Comparison of ENCODE assay signal across 11 cellular contexts in genomic region chr19:11288349-11288748, GRCh38. TPM values are rescaled to one million over a fixed set of nuclear protein-coding genes. Genes with fewer than 3 reads are reported as not detected.
DNase-seq lines count a peak whose midpoint lies in the region; ATAC-seq and TF ChIP-seq lines count a peak whose summit lies in the region.
"Had no signal": no experiment of that assay in that cellular context is flagged by ENCODE, and none has a peak within 500 bp of the region (broad histone marks: within the 10 kb centered on the region; RNA-seq: fewer than 3 reads in every experiment).

No MANE protein-coding gene starts in this region.

- H3K27ac ChIP-seq in left ventricle myocardium inferior (replicated peaks) (no peak overlapping the region), gastroesophageal sphincter (no peak overlapping the region)

- DNase-seq in left ventricle myocardium inferior = no peak
- no peak for DNase-seq in left cardiac atrium
- peak; percentile 5 for DNase-seq in SKM-1 (lab: John Stamatoyannopoulos, UW; ENCODE audit: unreplicated experiment)
- no peak for DNase-seq in superior temporal gyrus (ENCODE audit: extremely low spot score)
- no peak for DNase-seq in KG1 (lab: John Stamatoyannopoulos, UW)
- DNase-seq: activated B cell treated with CpG ODN at 0.5 μM for 24 hours, naive B cell, NCI-H1092 had no signal

- ATAC-seq in left cardiac atrium = no peak
- ATAC-seq in gastroesophageal sphincter = no peak
- ATAC-seq in HG03521 (IDR thresholded peaks at IDR 0.05; ENCODE audit: unreplicated experiment) = no peak
- ATAC-seq in GM21367 (IDR thresholded peaks at IDR 0.05; ENCODE audit: unreplicated experiment) = no peak

- H3K4me3 ChIP-seq in left ventricle myocardium inferior (no peak overlapping the region), gastroesophageal sphincter (no peak overlapping the region)

- intact Hi-C loops in left ventricle myocardium inferior (cut with micrococcal nuclease) (no loop called here), left cardiac atrium (cut with DNase I) (no loop called here)

- TF ChIP-seq CTCF in left ventricle myocardium inferior (IDR thresholded peaks at IDR 0.05; ENCODE audit: borderline replicate concordance) (peak; percentile 55), gastroesophageal sphincter (IDR thresholded peaks at IDR 0.05) (peak in 3 of 4 experiments; percentile 36 to 43 (median 38))

- H3K27me3 ChIP-seq in left ventricle myocardium inferior (ENCODE audit: low read depth) = no peaks in the 10 kb centered on the region
- no peaks in the 10 kb centered on the region for H3K27me3 ChIP-seq in gastroesophageal sphincter

- H3K4me1 ChIP-seq in left ventricle myocardium inferior = peaks cover 20% of the 10 kb centered on the region
- peaks cover 0 to 12% (median 0%) of the 10 kb centered on the region in 3 donors for H3K4me1 ChIP-seq in gastroesophageal sphincter

- WGBS in gastroesophageal sphincter (ENCODE audit: low coverage in 1 of 2), 2 donors = 73 to 74% methylated on average over 4 to 7 of the region's 7 CpGs

- H3K9me3 ChIP-seq in left ventricle myocardium inferior (replicated peaks) (no peaks in the 10 kb centered on the region), gastroesophageal sphincter (no peaks in the 10 kb centered on the region)

- no peak for TF ChIP-seq EP300 in gastroesophageal sphincter (IDR thresholded peaks at IDR 0.05)

- no peaks in the 10 kb centered on the region for H3K36me3 ChIP-seq in left ventricle myocardium inferior
- H3K36me3 ChIP-seq in gastroesophageal sphincter = no peaks in the 10 kb centered on the region

- no peak for TF ChIP-seq POLR2A in gastroesophageal sphincter (IDR thresholded peaks at IDR 0.05)

RNA-seq across cellular contexts. Expression of gene TSPAN16, which starts 7.6 kb away (rescaled TPM):
- total RNA-seq in left ventricle myocardium inferior (not detected), left cardiac atrium (not detected), gastroesophageal sphincter (not detected)
- total RNA-seq: activated B cell treated with CpG ODN at 0.5 μM for 24 hours had no signal

RNA-seq across cellular contexts. Expression of gene DOCK6, which starts 26.0 kb away (rescaled TPM):
- total RNA-seq in left ventricle myocardium inferior (43.2 TPM), left cardiac atrium (10 to 100 TPM; 37.5 to 61.1 TPM), gastroesophageal sphincter (10 to 100 TPM; 18.5 to 43.1 (median 29.1) TPM)

RNA-seq across cellular contexts. Expression of gene ANGPTL8, which starts 48.9 kb away (rescaled TPM):
- total RNA-seq in left ventricle myocardium inferior = not detected
- 10 to 100 TPM in 1 of 2 donors, 1 to 10 TPM in 1; 4.0 to 20.3 TPM for total RNA-seq in left cardiac atrium
- total RNA-seq in gastroesophageal sphincter = 1 to 10 TPM in 1 of 4 donors, not detected in 3; 2.0 TPM
- total RNA-seq: activated B cell treated with CpG ODN at 0.5 μM for 24 hours had no signal

RNA-seq across cellular contexts. Expression of gene RAB3D, which starts 51.1 kb away (rescaled TPM):
- total RNA-seq in left ventricle myocardium inferior (7.2 TPM), left cardiac atrium (10 to 100 TPM; 12.2 to 14.2 TPM), gastroesophageal sphincter (10 to 100 TPM; 21.5 to 43.7 (median 28.0) TPM)

RNA-seq across cellular contexts. Expression of gene TMEM205, which starts 57.7 kb away (rescaled TPM):
- 77.8 TPM for total RNA-seq in left ventricle myocardium inferior
- total RNA-seq in left cardiac atrium = 10 to 100 TPM; 89.9 to 96.6 TPM
- total RNA-seq in gastroesophageal sphincter = 100 to 1,000 TPM; 165 to 262 (median 210) TPM
